Comparison of ENCODE assay signal across 22 cellular contexts in the genomic region with DNA sequence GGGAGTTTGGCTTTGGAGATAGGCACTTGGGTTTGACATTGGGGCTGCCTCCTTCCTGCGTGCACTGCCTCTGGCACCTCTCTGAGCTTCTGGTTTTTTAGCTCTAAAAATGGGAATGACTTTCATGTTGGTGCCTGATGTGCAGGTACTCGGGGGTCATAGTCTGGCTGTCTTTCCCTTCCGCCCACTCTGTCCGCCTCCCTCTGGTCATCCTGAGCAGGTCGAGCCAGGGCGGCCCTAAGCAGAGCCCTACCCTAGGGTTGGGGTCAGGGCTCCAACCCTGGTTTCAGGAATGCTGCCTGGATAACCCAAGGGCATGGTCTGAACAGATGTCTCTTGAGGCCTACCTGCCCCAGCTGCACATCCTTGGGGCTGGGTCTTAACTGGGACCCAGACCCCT.
DNase-seq lines count a peak whose midpoint lies in the region; ATAC-seq, FAIRE-seq and TF ChIP-seq lines count a peak whose summit lies in the region.
"Had no signal": no experiment of that assay in that cellular context is flagged by ENCODE, and none has a peak within 500 bp of the region (broad histone marks: within the 10 kb centered on the region; RNA-seq: fewer than 3 reads in every experiment).

No MANE protein-coding gene starts in this region.

- DNase-seq in PC-3 (no peak), mesenchymal stem cell (no peak), CD1c-positive myeloid dendritic cell (ENCODE audit: extremely low spot score) (no peak), activated T-cell treated with anti-CD3 and anti-CD28 coated beads for 4 hours (no peak), H54 (ENCODE audit: insufficient read length, low spot score) (no peak)
- no peak for DNase-seq in central memory CD8-positive, alpha-beta T cell (ENCODE audit: low spot score in 2 of 2)
- DNase-seq: BE2C; CD8-positive, alpha-beta T cell; COR-L47; DMS153; DMS79 treated with DMSO at 0.1 percent for 48 hours; EL; GOT3; HCEC 1CT; HFFc6 had no signal

- ATAC-seq in PC-3 (no peak), HG03469 (IDR thresholded peaks at IDR 0.05; ENCODE audit: unreplicated experiment) (no peak)
- no peak for ATAC-seq in central memory CD8-positive, alpha-beta T cell (replicated peaks; ENCODE audit: extremely low read depth, poor library complexity, severe bottlenecking)
- ATAC-seq: CD8-positive, alpha-beta T cell had no signal

- POLR2A ChIA-PET in PC-3 (lab: Charles Lee; ENCODE audit: unreplicated experiment) = no interaction called here

- no peak overlapping the region for H2BK5ac ChIP-seq in mesenchymal stem cell (ENCODE audit: low read depth, low read length, poor library complexity, severe bottlenecking)

- H3K23ac ChIP-seq in mesenchymal stem cell (ENCODE audit: low read length in 2 of 2) = no peak overlapping the region

- H3K4me1 Mint-ChIP-seq in central memory CD8-positive, alpha-beta T cell = peaks cover 18% of the 10 kb centered on the region

- no peak for TF ChIP-seq CTCF in PC-3 (conservative IDR thresholded peaks at IDR 0.05; ENCODE audit: low read depth, low read length)

- peak overlapping the region; percentile 8 for H3K27ac Mint-ChIP-seq in central memory CD8-positive, alpha-beta T cell (ENCODE audit: low read depth)
- H3K27ac Mint-ChIP-seq: CD8-positive, alpha-beta T cell had no signal

- H2BK120ac ChIP-seq in mesenchymal stem cell (ENCODE audit: low read depth, low read length) = no peak overlapping the region

- H3K27ac ChIP-seq in PC-3 (ENCODE audit: low read length) (peak overlapping the region; percentile 94), mesenchymal stem cell (ENCODE audit: low read length, poor library complexity, severe bottlenecking) (no peak overlapping the region)
- H3K27ac ChIP-seq: C4-2B had no signal

- no peaks in the 10 kb centered on the region for H3K9me2 ChIP-seq in PC-3 (replicated peaks; ENCODE audit: low read length)

- H3K9me3 Mint-ChIP-seq in central memory CD8-positive, alpha-beta T cell = no peaks in the 10 kb centered on the region
- H3K9me3 Mint-ChIP-seq: CD8-positive, alpha-beta T cell; IgD-negative memory B cell had no signal

- H4K20me1 ChIP-seq in PC-3 (ENCODE audit: low read length) = no peaks in the 10 kb centered on the region

- peaks cover 42% of the 10 kb centered on the region for H3K4me1 ChIP-seq in PC-3 (ENCODE audit: insufficient read depth, low read length)
- peaks cover 25% of the 10 kb centered on the region for H3K4me1 ChIP-seq in mesenchymal stem cell (ENCODE audit: control insufficient read depth, insufficient read depth, low read depth, low read length)
- H3K4me1 ChIP-seq: BE2C had no signal

- no peak overlapping the region for H3K4me3 ChIP-seq in PC-3 (ENCODE audit: low read length)
- H3K4me3 ChIP-seq in mesenchymal stem cell (ENCODE audit: insufficient read depth in 1 of 2, low read depth in 1 of 2, low read length in 2 of 2) = no peak overlapping the region

- H3F3A ChIP-seq in PC-3 (ENCODE audit: low read length, unreplicated experiment) = peaks cover 12% of the 10 kb centered on the region

- H3K4me2 ChIP-seq in PC-3 (ENCODE audit: low read length) = no peak overlapping the region
- H3K4me2 ChIP-seq in mesenchymal stem cell (ENCODE audit: low read length, poor library complexity, severe bottlenecking) = no peak overlapping the region

- no peak for TF ChIP-seq POLR2A in H54 (IDR thresholded peaks at IDR 0.05; ENCODE audit: low read depth, low read length)

- intact Hi-C loops in PC-3 (cut with micrococcal nuclease) = no loop called here

- peak overlapping the region in 1 of 2 experiments; percentile 55 for H3K14ac ChIP-seq in mesenchymal stem cell (ENCODE audit: low read length in 2 of 2)

- H3K27me3 Mint-ChIP-seq in central memory CD8-positive, alpha-beta T cell = no peaks in the 10 kb centered on the region
- H3K27me3 Mint-ChIP-seq: IgD-negative memory B cell had no signal

- no peak overlapping the region for H3K4ac ChIP-seq in mesenchymal stem cell (ENCODE audit: low read depth in 1 of 2, low read length in 2 of 2)

- H3K4me3 Mint-ChIP-seq in central memory CD8-positive, alpha-beta T cell = no peak overlapping the region
- H3K4me3 Mint-ChIP-seq: CD8-positive, alpha-beta T cell; HFFc6; IgD-negative memory B cell had no signal

- peaks cover 46% of the 10 kb centered on the region for H3K79me1 ChIP-seq in mesenchymal stem cell (replicated peaks; ENCODE audit: low read length, poor library complexity, severe bottlenecking)

- H4K91ac ChIP-seq in mesenchymal stem cell (ENCODE audit: low read length) = peak overlapping the region; percentile 21

- H3K9ac ChIP-seq in PC-3 (ENCODE audit: low read length) = no peak overlapping the region
- H3K9ac ChIP-seq in mesenchymal stem cell (ENCODE audit: low read length) = no peak overlapping the region

- H3K36me3 Mint-ChIP-seq in central memory CD8-positive, alpha-beta T cell (ENCODE audit: insufficient read depth) = no peaks in the 10 kb centered on the region

- no peak for FAIRE-seq in H54 (lab: Jason Lieb, UNC)
- FAIRE-seq: A204.1, D721Med, G401.6, GM12891 had no signal

- H4K8ac ChIP-seq in mesenchymal stem cell (ENCODE audit: low read length) = peak overlapping the region; percentile 19

- H3K27me3 ChIP-seq in PC-3 (ENCODE audit: low read length) (no peaks in the 10 kb centered on the region), mesenchymal stem cell (ENCODE audit: control insufficient read depth in 1 of 2, insufficient read depth in 1 of 2, low read length in 2 of 2) (no peaks in the 10 kb centered on the region)
- H3K27me3 ChIP-seq: BE2C had no signal

- WGBS in mesenchymal stem cell = 98% methylated on average over 6 of the region's 6 CpGs

- no peak overlapping the region for H2BK12ac ChIP-seq in mesenchymal stem cell (ENCODE audit: low read length in 2 of 2)

- H2AFZ ChIP-seq in PC-3 (ENCODE audit: low read length) (no peak overlapping the region), mesenchymal stem cell (ENCODE audit: low read depth, low read length) (no peak overlapping the region)

- H3K9me3 ChIP-seq in PC-3 (ENCODE audit: low read length) (no peaks in the 10 kb centered on the region), mesenchymal stem cell (ENCODE audit: control insufficient read depth, low read length) (no peaks in the 10 kb centered on the region)
- H3K9me3 ChIP-seq: BE2C had no signal

- BruUV-seq in PC-3 (replicated peaks; lab: Mats Ljungman, UMichigan) = no TSS peak

- H2BK15ac ChIP-seq in mesenchymal stem cell (ENCODE audit: low read depth, poor library complexity, severe bottlenecking) = peak overlapping the region; percentile 9

- H3K36me3 ChIP-seq in PC-3 (ENCODE audit: low read depth, low read length) = peaks cover 7% of the 10 kb centered on the region; the same call in 1 of the 2 replicates
- peaks cover 0 to 15% of the 10 kb centered on the region in 2 experiments for H3K36me3 ChIP-seq in mesenchymal stem cell (ENCODE audit: control insufficient read depth in 1 of 2, insufficient read depth in 2 of 2, low read depth in 1 of 2, low read length in 2 of 2)
- H3K36me3 ChIP-seq: BE2C had no signal

- peaks cover 88% of the 10 kb centered on the region for H3K79me2 ChIP-seq in PC-3 (ENCODE audit: low read length)

- no peak overlapping the region for H2AK5ac ChIP-seq in mesenchymal stem cell (ENCODE audit: low read length, severe bottlenecking)

- H3K18ac ChIP-seq in mesenchymal stem cell (ENCODE audit: low read depth in 1 of 2, low read length in 2 of 2) = no peak overlapping the region

- CTCF ChIA-PET in PC-3 (lab: Charles Lee) = no interaction called here
